In genomic region chr17:63658366-63658765, GRCh38 we compare ENCODE assay signal across 20 cellular contexts. TPM values are rescaled to one million over a fixed set of nuclear protein-coding genes. Genes with fewer than 3 reads are reported as not detected.
A peak's percentile ranks its signal among the peaks of the same experiment; 100 is the strongest.
DNase-seq lines count a peak whose midpoint lies in the region; ATAC-seq, FAIRE-seq and TF ChIP-seq lines count a peak whose summit lies in the region.
"Had no signal": no experiment of that assay in that cellular context is flagged by ENCODE, and none has a peak within 500 bp of the region (broad histone marks: within the 10 kb centered on the region; RNA-seq: fewer than 3 reads in every experiment).

No MANE protein-coding gene starts in this region.

- H3K27me3 ChIP-seq in GM23338 (ENCODE audit: insufficient read depth) (no peaks in the 10 kb centered on the region), astrocyte (ENCODE audit: insufficient read depth, low read length) (no peaks in the 10 kb centered on the region), breast epithelium (no peaks in the 10 kb centered on the region)

- H3K27me3 Mint-ChIP-seq in GM23338 (ENCODE audit: insufficient read depth, low read depth, poor library complexity) (no peaks in the 10 kb centered on the region), astrocyte (ENCODE audit: low read depth, unreplicated experiment) (no peaks in the 10 kb centered on the region), mesothelial cell of epicardium (ENCODE audit: low read depth) (no peaks in the 10 kb centered on the region)
- H3K27me3 Mint-ChIP-seq: CD4-positive, alpha-beta memory T cell had no signal

- peak overlapping the region; percentile 33; the same call in 1 of the 2 replicates for H3K27ac ChIP-seq in GM23338 (ENCODE audit: low read depth)
- H3K27ac ChIP-seq in astrocyte (ENCODE audit: low read depth, low read length), result no peak overlapping the region
- H3K27ac ChIP-seq in breast epithelium, result no peak overlapping the region
- H3K27ac ChIP-seq: GM23248 had no signal

- H3K4me2 ChIP-seq in GM23338 (no peak overlapping the region), astrocyte (ENCODE audit: low read length) (no peak overlapping the region)

- TF ChIP-seq CTCF in GM23338 (conservative IDR thresholded peaks at IDR 0.05; ENCODE audit: low read depth in 2 of 2) (no peak), astrocyte (IDR thresholded peaks at IDR 0.05; ENCODE audit: insufficient read depth, low read depth, low read length) (no peak), fibroblast of pulmonary artery (IDR thresholded peaks at IDR 0.05; ENCODE audit: low read length, missing control alignments) (no peak), mesothelial cell of epicardium (IDR thresholded peaks at IDR 0.05; ENCODE audit: unreplicated experiment) (no peak), breast epithelium (IDR thresholded peaks at IDR 0.05) (no peak)

- H3K9ac ChIP-seq in astrocyte (ENCODE audit: low read length), result no peak overlapping the region
- H3K9ac ChIP-seq: GM23248 had no signal

- peaks cover 5% of the 10 kb centered on the region; the same call in 1 of the 2 replicates for H3K36me3 ChIP-seq in GM23338 (ENCODE audit: insufficient read depth)
- H3K36me3 ChIP-seq in astrocyte (ENCODE audit: insufficient read depth, low read length), result peaks cover 5% of the 10 kb centered on the region
- H3K36me3 ChIP-seq in breast epithelium, result no peaks in the 10 kb centered on the region

- H3K79me2 ChIP-seq in GM23338 (replicated peaks; ENCODE audit: insufficient read depth) (no peaks in the 10 kb centered on the region), astrocyte (ENCODE audit: insufficient read depth, low read length) (no peaks in the 10 kb centered on the region)

- H3K4me1 Mint-ChIP-seq in GM23338 (no peaks in the 10 kb centered on the region), astrocyte (ENCODE audit: low read depth, unreplicated experiment) (peaks cover 4% of the 10 kb centered on the region), mesothelial cell of epicardium (peaks cover 6% of the 10 kb centered on the region)
- H3K4me1 Mint-ChIP-seq: H9 had no signal

- H3F3A ChIP-seq in GM23338 (replicated peaks; ENCODE audit: low read depth), result no peaks in the 10 kb centered on the region

- no peaks in the 10 kb centered on the region for H3K9me3 ChIP-seq in astrocyte (ENCODE audit: insufficient read depth, low read depth, low read length)
- no peaks in the 10 kb centered on the region for H3K9me3 ChIP-seq in breast epithelium

- ATAC-seq in GM23338 (no peak), GM18907 (IDR thresholded peaks at IDR 0.05; ENCODE audit: unreplicated experiment) (no peak), HG03342 (IDR thresholded peaks at IDR 0.05; ENCODE audit: unreplicated experiment) (no peak), GM18520 (IDR thresholded peaks at IDR 0.05; ENCODE audit: unreplicated experiment) (no peak)
- ATAC-seq: HCT116 had no signal

- H4K20me1 ChIP-seq in GM23338 (replicated peaks; ENCODE audit: insufficient read depth) (no peaks in the 10 kb centered on the region), astrocyte (ENCODE audit: insufficient read depth, low read length) (no peaks in the 10 kb centered on the region)

- peaks cover 12% of the 10 kb centered on the region; the same call in 2 of the 3 replicates for H3K36me3 Mint-ChIP-seq in GM23338 (ENCODE audit: low read depth)
- H3K36me3 Mint-ChIP-seq in astrocyte (ENCODE audit: low read depth, unreplicated experiment), result peaks cover 11% of the 10 kb centered on the region
- H3K36me3 Mint-ChIP-seq in mesothelial cell of epicardium, result peaks cover 19% of the 10 kb centered on the region

- no peak for TF ChIP-seq POLR2A in breast epithelium (IDR thresholded peaks at IDR 0.05)

- H3K4me3 ChIP-seq in GM23338, result no peak overlapping the region
- H3K4me3 ChIP-seq in astrocyte (ENCODE audit: insufficient read depth, low read depth, low read length), result no peak overlapping the region
- no peak overlapping the region for H3K4me3 ChIP-seq in fibroblast of pulmonary artery (replicated peaks; ENCODE audit: low read depth, low read length)
- no peak overlapping the region for H3K4me3 ChIP-seq in breast epithelium
- H3K4me3 ChIP-seq: GM23248 had no signal

- H3K4me1 ChIP-seq in GM23338 (ENCODE audit: insufficient read depth) (no peaks in the 10 kb centered on the region), astrocyte (ENCODE audit: insufficient read depth, low read length) (no peaks in the 10 kb centered on the region), breast epithelium (no peaks in the 10 kb centered on the region)

- H3K9me2 ChIP-seq in GM23338 (ENCODE audit: insufficient read depth), result no peaks in the 10 kb centered on the region

- no peak for FAIRE-seq in astrocyte (lab: Jason Lieb, UNC)
- FAIRE-seq: GM12891, GM18507, GM19239 had no signal

- H3K9me3 Mint-ChIP-seq in GM23338 (no peaks in the 10 kb centered on the region), astrocyte (ENCODE audit: unreplicated experiment) (no peaks in the 10 kb centered on the region), mesothelial cell of epicardium (no peaks in the 10 kb centered on the region)
- H3K9me3 Mint-ChIP-seq: CD4-positive, alpha-beta memory T cell; H9 had no signal

- DNase-seq in GM23338 (ENCODE audit: low spot score) (no peak), astrocyte (ENCODE audit: low read depth) (peak; percentile 2), fibroblast of pulmonary artery (ENCODE audit: low read depth) (peak; percentile 17), mesothelial cell of epicardium (ENCODE audit: low spot score in 2 of 2, unreplicated experiment in 2 of 2) (no peak), breast epithelium (ENCODE audit: low spot score in 2 of 2) (no peak)
- DNase-seq: C1 segment of cervical spinal cord; Calu3; CD4-positive, alpha-beta memory T cell; COR-L47; DMS53; GF-D8; GM23248; H9 had no signal

- intact Hi-C loops in breast epithelium (cut with DNase I; ENCODE audit: low total_unique reads), result loop anchor here (10.0 kb wide), 1 partner anchor 384 kb away; no protein-coding TSS in a partner anchor

- H2AFZ ChIP-seq in GM23338, result no peak overlapping the region
- no peak overlapping the region for H2AFZ ChIP-seq in astrocyte (ENCODE audit: low read depth, low read length)
- H2AFZ ChIP-seq: GM23248 had no signal

- H3K4me3 Mint-ChIP-seq in GM23338 (no peak overlapping the region), astrocyte (ENCODE audit: unreplicated experiment) (no peak overlapping the region), mesothelial cell of epicardium (no peak overlapping the region)
- H3K4me3 Mint-ChIP-seq: CD4-positive, alpha-beta memory T cell; H9 had no signal

- H3K27ac Mint-ChIP-seq in GM23338, result no peak overlapping the region
- H3K27ac Mint-ChIP-seq in astrocyte (ENCODE audit: unreplicated experiment), result no peak overlapping the region
- peak overlapping the region; percentile 69 for H3K27ac Mint-ChIP-seq in mesothelial cell of epicardium
- H3K27ac Mint-ChIP-seq: H9 had no signal

RNA-seq across cellular contexts. Expression of gene MAP3K3, which starts 36.1 kb away (rescaled TPM):
- total RNA-seq in GM23338 (2014; rRNA removed; shearing (Covaris generic)), result 22.2 and 24.6 TPM in 2 replicates
- polyA plus RNA-seq in GM23338 (2016; fragmentation: Nextera tagmentation; extraction: Ambion mirVana), result 6.1 and 7.3 TPM in 2 replicates
- total RNA-seq in astrocyte (28.3 and 30.5 TPM in 2 replicates), mesothelial cell of epicardium (23.1 to 24.0 TPM (median 23.4 TPM) in 3 replicates), breast epithelium (10 to 100 TPM; 44.9 to 60.0 (median 47.9) TPM)

RNA-seq across cellular contexts. Expression of gene LIMD2, which starts 41.6 kb away (rescaled TPM):
- total RNA-seq in GM23338 (2014; rRNA removed; shearing (Covaris generic)), result 98.8 and 119 TPM in 2 replicates
- 105 and 107 TPM in 2 replicates for polyA plus RNA-seq in GM23338 (2016; fragmentation: Nextera tagmentation; extraction: Ambion mirVana)
- total RNA-seq in astrocyte, result 54.8 and 55.0 TPM in 2 replicates
- total RNA-seq in mesothelial cell of epicardium, result 76.5 to 79.3 TPM (median 77.0 TPM) in 3 replicates
- 10 to 100 TPM in 1 of 3 donors, 1 to 10 TPM in 2; 6.1 to 10.5 (median 7.2) TPM for total RNA-seq in breast epithelium

RNA-seq across cellular contexts. Expression of gene TACO1, which starts 57.7 kb away (rescaled TPM):
- total RNA-seq in GM23338 (2014; rRNA removed; shearing (Covaris generic)), result 10.6 and 15.4 TPM in 2 replicates
- polyA plus RNA-seq in GM23338 (2016; fragmentation: Nextera tagmentation; extraction: Ambion mirVana), result 19.9 and 21.9 TPM in 2 replicates
- total RNA-seq in astrocyte (18.9 and 19.5 TPM in 2 replicates), mesothelial cell of epicardium (14.2 to 18.9 TPM (median 16.2 TPM) in 3 replicates), breast epithelium (10 to 100 TPM; 11.0 to 12.4 (median 11.1) TPM)

Comparison
In these comparisons a context has a peak if more than half of its experiments do, and no peak if none do; other contexts are left out.
1. DNase-seq: peak in astrocyte (single experiment) and fibroblast of pulmonary artery (single experiment); none in GM23338 (single experiment), mesothelial cell of epicardium (0 of 2) and breast epithelium (0 of 2).